Comparison of ENCODE assay signal across 36 cellular contexts in genomic region chr7:39583539-39583938, GRCh38.
"Had no signal": no experiment of that assay in that cellular context is flagged by ENCODE, and none has a peak within 500 bp of the region (broad histone marks: within the 10 kb centered on the region; RNA-seq: fewer than 3 reads in every experiment).

No MANE protein-coding gene starts in this region.

- H3K4me3 ChIP-seq: ascending aorta, body of pancreas, breast epithelium, Peyer's patch had no signal

- H3K27me3 Mint-ChIP-seq: activated CD8-positive, alpha-beta T cell treated with anti-CD3 and anti-CD28 coated beads for 36 hours; activated naive CD4-positive, alpha-beta T cell treated with anti-CD3 and anti-CD28 coated beads, Interleukin-2, amount 50 U/mL, for 24 hours; activated naive CD8-positive, alpha-beta T cell treated with anti-CD3 and anti-CD28 coated beads, Interleukin-2, amount 10 ng/mL, durations not matched to agents 7 days and 5 days; activated T-cell treated with anti-CD3 and anti-CD28 coated beads, Interleukin-2, amount 50 U/mL, for 24 hours; T-cell had no signal

- H3K27ac ChIP-seq: ascending aorta, body of pancreas, breast epithelium, KMS-11, Peyer's patch, WERI-Rb-1 had no signal

- H3K36me3 ChIP-seq: ascending aorta, breast epithelium, WERI-Rb-1 had no signal

- H3K9me3 Mint-ChIP-seq: activated CD8-positive, alpha-beta T cell treated with anti-CD3 and anti-CD28 coated beads for 36 hours; activated naive CD4-positive, alpha-beta T cell treated with anti-CD3 and anti-CD28 coated beads, Interleukin-2, amount 50 U/mL, for 24 hours; activated naive CD8-positive, alpha-beta T cell treated with anti-CD3 and anti-CD28 coated beads, Interleukin-2, amount 10 ng/mL, durations not matched to agents 7 days and 5 days; activated T-cell treated with anti-CD3 and anti-CD28 coated beads, Interleukin-2, amount 50 U/mL, for 24 hours; activated T-helper 2 cell treated with anti-CD3 and anti-CD28 coated beads, Interferon-gamma antibody, Interleukin-2, Interleukin-4, amounts not matched to agents 10 μg/mL and 5 μg/mL and 100 μg/mL, durations not matched to agents 14 hours and 24 hours and 36 hours; T-cell had no signal

- H3K27me3 ChIP-seq: ascending aorta, body of pancreas, breast epithelium, Peyer's patch had no signal

- H3K4me3 Mint-ChIP-seq: activated CD8-positive, alpha-beta T cell treated with anti-CD3 and anti-CD28 coated beads for 36 hours; activated naive CD4-positive, alpha-beta T cell treated with anti-CD3 and anti-CD28 coated beads, Interleukin-2, amount 50 U/mL, for 24 hours; activated naive CD8-positive, alpha-beta T cell treated with anti-CD3 and anti-CD28 coated beads, Interleukin-2, amount 10 ng/mL, durations not matched to agents 7 days and 5 days; activated T-cell treated with anti-CD3 and anti-CD28 coated beads, Interleukin-2, amount 50 U/mL, for 24 hours; T-cell had no signal

- H3K36me3 Mint-ChIP-seq: activated naive CD4-positive, alpha-beta T cell treated with anti-CD3 and anti-CD28 coated beads, Interleukin-2, amount 50 U/mL, for 24 hours; activated naive CD8-positive, alpha-beta T cell treated with anti-CD3 and anti-CD28 coated beads, Interleukin-2, amount 10 ng/mL, durations not matched to agents 7 days and 5 days; T-cell had no signal

- H3K9me3 ChIP-seq: ascending aorta, body of pancreas, breast epithelium, Peyer's patch had no signal

- H3K27ac Mint-ChIP-seq: activated CD8-positive, alpha-beta T cell treated with anti-CD3 and anti-CD28 coated beads for 36 hours; activated naive CD4-positive, alpha-beta T cell treated with anti-CD3 and anti-CD28 coated beads, Interleukin-2, amount 50 U/mL, for 24 hours; activated naive CD8-positive, alpha-beta T cell treated with anti-CD3 and anti-CD28 coated beads, Interleukin-2, amount 10 ng/mL, durations not matched to agents 7 days and 5 days; activated T-cell treated with anti-CD3 and anti-CD28 coated beads, Interleukin-2, amount 50 U/mL, for 24 hours; activated T-helper 2 cell treated with anti-CD3 and anti-CD28 coated beads, Interferon-gamma antibody, Interleukin-2, Interleukin-4, amounts not matched to agents 10 μg/mL and 5 μg/mL and 100 μg/mL, durations not matched to agents 14 hours and 24 hours and 36 hours; T-cell had no signal

- H3K4me1 ChIP-seq: ascending aorta, body of pancreas, breast epithelium, Peyer's patch had no signal

- DNase-seq: activated CD4-positive, alpha-beta T cell treated with anti-CD3 and anti-CD28 coated beads for 1 hour; activated CD4-positive, alpha-beta T cell treated with anti-CD3 and anti-CD28 coated beads for 48 hours; activated CD4-positive, CD25-positive, alpha-beta regulatory T cell; activated CD8-positive, alpha-beta T cell treated with anti-CD3 and anti-CD28 coated beads for 36 hours; activated gamma-delta T cell; activated naive CD4-positive, alpha-beta T cell treated with Interleukin-2 at 50 U/mL for 16 hours; activated naive CD8-positive, alpha-beta T cell treated with anti-CD3 and anti-CD28 coated beads, Interleukin-2, amount 10 ng/mL, durations not matched to agents 7 days and 5 days; activated T-cell treated with anti-CD3 and anti-CD28 coated beads, Interleukin-2, amount 50 U/mL, for 24 hours; amygdala; body of pancreas; cerebellar nuclear complex; MM.1S; MV-4-11; NCI-H1092; NCI-H1436 treated with DMSO at 0.1 percent for 48 hours; NCI-H1694 treated with DMSO at 0.1 percent for 48 hours; NCI-H2029; NCI-H2171 treated with DMSO at 0.1 percent for 48 hours; NCI-H2227 treated with DMSO at 0.1 percent for 48 hours; NCI-H446; NCI-H510A treated with DMSO at 0.1 percent for 48 hours; NK-92 treated with Interleukin-12 subunit alpha and Interleukin-12 subunit beta, amount 100 ng/mL, for 24 hours; PC-3; Peyer's patch; RPMI8226; SIG-M5; T-cell; T-helper 2 cell; T-helper 9 cell; WERI-Rb-1 had no signal

- H3K9ac ChIP-seq: KMS-11 had no signal

- H3K4me2 ChIP-seq: KMS-11 had no signal

- ATAC-seq: activated CD8-positive, alpha-beta T cell treated with anti-CD3 and anti-CD28 coated beads for 36 hours; body of pancreas; PC-3; SK-N-SH treated with all-trans-retinoic acid at 6 μM for 48 hours; T-cell had no signal
